ENCODE assay signal across 19 cellular contexts in the genomic region with DNA sequence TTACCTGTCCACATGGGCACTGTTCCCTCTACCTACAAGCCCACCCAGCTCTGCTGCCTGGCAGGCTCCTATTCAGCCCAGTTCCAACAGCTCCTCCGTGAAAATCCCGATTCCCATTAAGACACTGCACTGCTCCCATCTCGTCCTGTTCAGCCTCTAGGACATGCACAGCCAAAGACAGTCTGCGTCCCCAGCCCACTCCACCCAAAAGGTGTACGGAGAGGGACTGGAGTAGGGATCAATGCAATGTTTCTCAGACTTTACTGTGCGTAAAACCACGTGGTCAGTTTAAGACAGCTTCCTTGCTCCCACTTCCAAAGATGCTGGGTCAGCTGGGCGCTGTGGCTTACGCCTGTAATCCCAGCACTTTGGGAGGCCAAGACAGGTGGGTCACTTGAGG. TPM values are rescaled to one million over a fixed set of nuclear protein-coding genes. Genes with fewer than 3 reads are reported as not detected.
DNase-seq lines count a peak whose midpoint lies in the region; ATAC-seq and TF ChIP-seq lines count a peak whose summit lies in the region.
"Had no signal": no experiment of that assay in that cellular context is flagged by ENCODE, and none has a peak within 500 bp of the region (broad histone marks: within the 10 kb centered on the region; RNA-seq: fewer than 3 reads in every experiment).

No MANE protein-coding gene starts in this region.

- H2BK120ac ChIP-seq in trophoblast cell (ENCODE audit: insufficient read depth, low read length, poor library complexity): no peak overlapping the region

- H3K4me2 ChIP-seq in mammary epithelial cell (ENCODE audit: insufficient read depth, low read depth, low read length) (no peak overlapping the region), trophoblast cell (ENCODE audit: low read length) (no peak overlapping the region)
- H3K4me2 ChIP-seq: PC-9 had no signal

- H3K79me2 ChIP-seq in mammary epithelial cell (ENCODE audit: insufficient read depth, low read length) (peaks cover 63% of the 10 kb centered on the region), trophoblast cell (ENCODE audit: control insufficient read depth, insufficient read depth, low read length, poor library complexity) (no peaks in the 10 kb centered on the region)

- H3K4me3 ChIP-seq in breast epithelium (no peak overlapping the region), mammary epithelial cell (replicated peaks in 1 of 3; ENCODE audit: insufficient read depth in 1 of 3, low read depth in 2 of 3, low read length in 3 of 3) (no peak overlapping the region), esophagus muscularis mucosa (no peak overlapping the region), trophoblast cell (ENCODE audit: low read depth, low read length) (no peak overlapping the region), tibial artery (no peak overlapping the region)
- H3K4me3 ChIP-seq: K562, PC-9 had no signal

- no peaks in the 10 kb centered on the region for H3K9me3 ChIP-seq in breast epithelium
- no peaks in the 10 kb centered on the region for H3K9me3 ChIP-seq in mammary epithelial cell (replicated peaks; ENCODE audit: insufficient read depth, low read length)
- H3K9me3 ChIP-seq in esophagus muscularis mucosa: no peaks in the 10 kb centered on the region
- H3K9me3 ChIP-seq in trophoblast cell (ENCODE audit: insufficient read depth, low read depth, low read length): no peaks in the 10 kb centered on the region
- H3K9me3 ChIP-seq in tibial artery: no peaks in the 10 kb centered on the region
- H3K9me3 ChIP-seq: BE2C had no signal

- intact Hi-C loops in breast epithelium (cut with DNase I; ENCODE audit: low total_unique reads): no loop called here
- intact Hi-C loops in mammary epithelial cell (cut with micrococcal nuclease): no loop called here
- intact Hi-C loops in esophagus muscularis mucosa (cut with DNase I): no loop called here
- intact Hi-C loops in tibial artery (cut with DNase I; ENCODE audit: low total_unique reads): no loop called here

- peak overlapping the region; percentile 66 for H2AK5ac ChIP-seq in trophoblast cell (ENCODE audit: low read length)

- no peaks in the 10 kb centered on the region for H3K36me3 ChIP-seq in breast epithelium
- no peaks in the 10 kb centered on the region for H3K36me3 ChIP-seq in mammary epithelial cell (ENCODE audit: insufficient read depth, low read length)
- no peaks in the 10 kb centered on the region for H3K36me3 ChIP-seq in esophagus muscularis mucosa
- peaks cover 0 to 2% of the 10 kb centered on the region in 2 experiments for H3K36me3 ChIP-seq in trophoblast cell (ENCODE audit: control insufficient read depth in 1 of 2, insufficient read depth in 2 of 2, low read length in 2 of 2)
- H3K36me3 ChIP-seq in tibial artery: no peaks in the 10 kb centered on the region
- H3K36me3 ChIP-seq: BE2C had no signal

- no peak overlapping the region for H4K91ac ChIP-seq in trophoblast cell (ENCODE audit: low read depth, low read length)

- TF ChIP-seq POLR2A in breast epithelium (IDR thresholded peaks at IDR 0.05) (no peak), esophagus muscularis mucosa (IDR thresholded peaks at IDR 0.05; ENCODE audit: low read depth) (no peak)

- in situ Hi-C loops in mammary epithelial cell (cut with MboI; ENCODE audit: low sequenced_read_pairs in 2 of 2): loop anchor here in 1 of 2 donors (25.0 kb wide), 1 partner anchor 491 kb away; no protein-coding TSS in a partner anchor

- H3K23ac ChIP-seq in trophoblast cell (ENCODE audit: low read length): no peak overlapping the region

- no peak for ATAC-seq in GM19351 (IDR thresholded peaks at IDR 0.05; ENCODE audit: unreplicated experiment)
- ATAC-seq: K562 had no signal

- H3K4me1 ChIP-seq in breast epithelium (peaks cover 0 to 3% of the 10 kb centered on the region in 2 donors), mammary epithelial cell (ENCODE audit: insufficient read depth, low read length) (peaks cover 69% of the 10 kb centered on the region), esophagus muscularis mucosa (peaks cover 0 to 91% (median 86%) of the 10 kb centered on the region in 4 donors), trophoblast cell (ENCODE audit: control insufficient read depth in 1 of 2, insufficient read depth in 2 of 2, low read length in 2 of 2) (peaks cover 38 to 48% of the 10 kb centered on the region in 2 experiments), tibial artery (peaks cover 0 to 33% (median 10%) of the 10 kb centered on the region in 4 donors)
- H3K4me1 ChIP-seq: BE2C had no signal

- peak overlapping the region; percentile 67 for H3K27ac Mint-ChIP-seq in type B pancreatic cell
- H3K27ac Mint-ChIP-seq: CD4-positive, alpha-beta T cell had no signal

- BruUV-seq in mammary epithelial cell (replicated peaks; lab: Mats Ljungman, UMichigan): no TSS peak

- H2BK5ac ChIP-seq in trophoblast cell (ENCODE audit: low read depth, low read length, poor library complexity): no peak overlapping the region

- peaks cover 8% of the 10 kb centered on the region for H3K79me1 ChIP-seq in trophoblast cell (ENCODE audit: low read length)

- peak overlapping the region; percentile 56 for H3K18ac ChIP-seq in trophoblast cell (ENCODE audit: low read length)

- no peak for TF ChIP-seq EP300 in esophagus muscularis mucosa (IDR thresholded peaks at IDR 0.05)

- peak overlapping the region; percentile 55 for H3K14ac ChIP-seq in trophoblast cell (ENCODE audit: low read length)

- H2AFZ ChIP-seq in mammary epithelial cell (ENCODE audit: low read depth, low read length): no peak overlapping the region
- no peak overlapping the region for H2AFZ ChIP-seq in trophoblast cell (ENCODE audit: insufficient read depth, low read length, poor library complexity)
- H2AFZ ChIP-seq: PC-9 had no signal

- H3K9ac ChIP-seq in mammary epithelial cell (ENCODE audit: insufficient read depth, low read length) (no peak overlapping the region), trophoblast cell (ENCODE audit: low read length) (no peak overlapping the region)

- H4K12ac ChIP-seq in trophoblast cell (ENCODE audit: low read depth, low read length): no peak overlapping the region

- DNase-seq in breast epithelium (ENCODE audit: low spot score in 2 of 2) (no peak), mammary epithelial cell (no peak), esophagus muscularis mucosa (ENCODE audit: extremely low spot score) (no peak), trophoblast cell (no peak), type B pancreatic cell (ENCODE audit: extremely low spot score, unreplicated experiment) (no peak), HuH-7 (ENCODE audit: low spot score) (no peak), tibial artery (no peak)
- DNase-seq: 8988T; BE2C; Calu3; CD4-positive, alpha-beta T cell; MV-4-11; NCI-H1417 treated with DMSO at 0.1 percent for 48 hours; NCI-H2029 treated with DMSO at 0.1 percent for 48 hours; NCI-H510A; NCI-H774; PC-9 had no signal

- H4K20me1 ChIP-seq in mammary epithelial cell (ENCODE audit: insufficient read depth, low read length): no peaks in the 10 kb centered on the region

- dilution Hi-C loops in mammary epithelial cell (cut with HindIII; ENCODE audit: low sequenced_read_pairs): no loop called here

- H3K36me3 Mint-ChIP-seq in type B pancreatic cell: peaks cover 34% of the 10 kb centered on the region

- H2BK12ac ChIP-seq in trophoblast cell (ENCODE audit: low read length): peak overlapping the region; percentile 41

- CTCF ChIA-PET in mammary epithelial cell (lab: Charles Lee; ENCODE audit: low non-redundant PET): interaction anchor here (0.6 kb wide), 1 partner anchor 478 kb away, joined by 3 read pairs; no protein-coding TSS in a partner anchor

- peaks cover 4% of the 10 kb centered on the region for H3K9me3 Mint-ChIP-seq in type B pancreatic cell
- H3K9me3 Mint-ChIP-seq: CD4-positive, alpha-beta T cell had no signal

- H3K4me1 Mint-ChIP-seq in type B pancreatic cell (ENCODE audit: unreplicated experiment): peaks cover 64% of the 10 kb centered on the region

- no peak overlapping the region for H4K8ac ChIP-seq in trophoblast cell (ENCODE audit: low read depth, low read length)

- H3K27me3 ChIP-seq in breast epithelium: no peaks in the 10 kb centered on the region
- H3K27me3 ChIP-seq in mammary epithelial cell (ENCODE audit: insufficient read depth, low read length): no peaks in the 10 kb centered on the region
- H3K27me3 ChIP-seq in esophagus muscularis mucosa: no peaks in the 10 kb centered on the region
- no peaks in the 10 kb centered on the region for H3K27me3 ChIP-seq in trophoblast cell (ENCODE audit: insufficient read depth, low read length)
- H3K27me3 ChIP-seq in tibial artery: no peaks in the 10 kb centered on the region
- H3K27me3 ChIP-seq: BE2C had no signal

- H3K4me3 Mint-ChIP-seq in type B pancreatic cell: peak overlapping the region; percentile 37
- H3K4me3 Mint-ChIP-seq: CD4-positive, alpha-beta T cell had no signal

- no peaks in the 10 kb centered on the region for H3K27me3 Mint-ChIP-seq in type B pancreatic cell

- 61% methylated on average over 9 of the region's 9 CpGs for WGBS in mammary epithelial cell (ENCODE audit: low coverage, missing lambda C conversion rate)
- WGBS in esophagus muscularis mucosa: 66% methylated on average over 9 of the region's 9 CpGs
- WGBS in trophoblast cell (ENCODE audit: extremely low coverage, insufficient coverage, insufficient read length): no CpG with 5 or more reads among the region's 9 CpGs

- no peak for TF ChIP-seq CTCF in breast epithelium (IDR thresholded peaks at IDR 0.05)
- TF ChIP-seq CTCF in mammary epithelial cell (conservative IDR thresholded peaks at IDR 0.05 in 1 of 2, IDR thresholded peaks at IDR 0.05 in 1 of 2; ENCODE audit: extremely low read depth in 1 of 2, insufficient read depth in 1 of 2, low read depth in 1 of 2, low read length in 2 of 2): no peak
- TF ChIP-seq CTCF in esophagus muscularis mucosa (IDR thresholded peaks at IDR 0.05): no peak
- no peak for TF ChIP-seq CTCF in type B pancreatic cell (conservative IDR thresholded peaks at IDR 0.05)
- TF ChIP-seq CTCF in tibial artery (IDR thresholded peaks at IDR 0.05): no peak

- peak overlapping the region; percentile 8 for H3K4ac ChIP-seq in trophoblast cell (ENCODE audit: low read depth, low read length)

- peak overlapping the region; percentile 73 to 77 for H3K27ac ChIP-seq in breast epithelium
- H3K27ac ChIP-seq in mammary epithelial cell (ENCODE audit: insufficient read depth, low read depth, low read length): no peak overlapping the region
- H3K27ac ChIP-seq in esophagus muscularis mucosa (replicated peaks in 1 of 4): peak overlapping the region; percentile 80 to 85 (median 82)
- H3K27ac ChIP-seq in trophoblast cell (ENCODE audit: low read depth, low read length): no peak overlapping the region
- H3K27ac ChIP-seq in tibial artery: no peak overlapping the region
- H3K27ac ChIP-seq: PC-9 had no signal

RNA-seq across cellular contexts. Expression of a gene that starts 19.9 kb away (rescaled TPM):
- 10 to 100 TPM; 31.8 to 62.8 (median 44.3) TPM for total RNA-seq in breast epithelium
- 10 to 100 TPM; 22.0 to 86.9 TPM for total RNA-seq in mammary epithelial cell
- polyA plus RNA-seq in mammary epithelial cell: 21.9 TPM
- 31.9 TPM for polyA minus RNA-seq in mammary epithelial cell
- 10 to 100 TPM; 58.6 to 74.0 (median 60.5) TPM for total RNA-seq in esophagus muscularis mucosa
- 21.4 and 23.8 TPM in 2 replicates for polyA plus RNA-seq in trophoblast cell (2013)
- total RNA-seq in type B pancreatic cell (ENCODE audit: low replicate concordance): 68.8 and 173 TPM in 2 replicates
- total RNA-seq: PC-9 had no signal
- polyA plus RNA-seq: K562 had no signal

Comparison
In these comparisons a context has a peak if more than half of its experiments do, and no peak if none do; other contexts are left out.
1. H3K27ac ChIP-seq: peak in breast epithelium (2 of 2) and esophagus muscularis mucosa (4 of 4); none in mammary epithelial cell (single experiment), trophoblast cell (single experiment) and tibial artery (0 of 2).